ENCODE assay signal across 38 cellular contexts in the genomic region with DNA sequence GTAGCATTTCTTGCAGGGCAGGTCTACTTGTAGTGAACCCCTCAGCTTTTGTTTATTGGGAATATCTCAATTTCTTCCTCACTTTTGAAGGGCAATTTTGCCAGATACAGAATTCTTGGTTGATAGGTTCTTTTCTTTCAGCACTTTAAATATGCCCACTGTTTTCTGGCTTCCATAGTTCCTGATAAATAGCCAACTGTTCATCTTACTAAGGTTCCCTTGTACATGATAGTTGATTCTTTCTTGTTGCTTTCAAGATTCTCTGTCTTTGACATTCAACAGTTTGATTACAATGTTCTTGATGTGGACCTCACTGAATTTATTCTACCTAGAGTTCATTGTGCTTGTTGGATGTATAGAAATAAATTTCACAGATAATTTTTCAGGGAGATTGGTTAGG.
"Had no signal": no experiment of that assay in that cellular context is flagged by ENCODE, and none has a peak within 500 bp of the region (broad histone marks: within the 10 kb centered on the region; RNA-seq: fewer than 3 reads in every experiment).

No MANE protein-coding gene starts in this region.

- H3K27me3 Mint-ChIP-seq: activated CD4-positive, alpha-beta T cell treated with anti-CD3 and anti-CD28 coated beads, Interleukin-2, amount 10 ng/mL, durations not matched to agents 7 days and 5 days had no signal

- H3K4me1 ChIP-seq: adrenal gland, body of pancreas, breast epithelium had no signal

- H3K4me1 Mint-ChIP-seq: activated CD4-positive, alpha-beta memory T cell treated with anti-CD3 and anti-CD28 coated beads, Interleukin-2, amount 10 ng/mL, durations not matched to agents 7 days and 5 days; activated CD4-positive, alpha-beta T cell treated with anti-CD3 and anti-CD28 coated beads for 36 hours; activated T-helper 17 cell treated with anti-CD3 and anti-CD28 coated beads, Interleukin-2, amount 50 U/mL, for 72 hours had no signal

- H3K9me3 ChIP-seq: adrenal gland had no signal

- DNase-seq: activated CD4-positive, alpha-beta memory T cell treated with anti-CD3 and anti-CD28 coated beads, Interleukin-2, amount 10 ng/mL, durations not matched to agents 7 days and 5 days; activated CD4-positive, alpha-beta T cell treated with anti-CD3 and anti-CD28 coated beads for 1 hour; activated CD4-positive, alpha-beta T cell treated with anti-CD3 and anti-CD28 coated beads for 36 hours; activated CD4-positive, alpha-beta T cell treated with anti-CD3 and anti-CD28 coated beads for 48 hours; activated CD4-positive, alpha-beta T cell treated with anti-CD3 and anti-CD28 coated beads, Interleukin-2, amount 10 ng/mL, durations not matched to agents 7 days and 5 days; activated CD4-positive, alpha-beta T cell treated with anti-CD3 and anti-CD28 coated beads, Interleukin-2, amount 50 U/mL, for 48 hours; activated CD4-positive, CD25-positive, alpha-beta regulatory T cell; activated CD8-positive, alpha-beta memory T cell treated with anti-CD3 and anti-CD28 coated beads for 24 hours; activated CD8-positive, alpha-beta memory T cell treated with anti-CD3 and anti-CD28 coated beads, Interleukin-2, amount 10 ng/mL, durations not matched to agents 7 days and 5 days; activated CD8-positive, alpha-beta memory T cell treated with anti-CD3 and anti-CD28 coated beads, Interleukin-2, amount 50 U/mL, for 48 hours; activated CD8-positive, alpha-beta T cell treated with anti-CD3 and anti-CD28 coated beads, Interleukin-2, amount 10 ng/mL, durations not matched to agents 7 days and 5 days; activated effector memory CD4-positive, alpha-beta T cell treated with anti-CD3 and anti-CD28 coated beads, Interleukin-2, amount 50 U/mL, for 16 hours; activated gamma-delta T cell treated with Interleukin-2 at 50 U/mL for 16 hours; activated naive CD4-positive, alpha-beta T cell; activated naive CD4-positive, alpha-beta T cell treated with anti-CD3 and anti-CD28 coated beads for 36 hours; activated naive CD4-positive, alpha-beta T cell treated with anti-CD3 and anti-CD28 coated beads, Interleukin-2, amount 50 U/mL, for 16 hours; activated naive CD8-positive, alpha-beta T cell treated with anti-CD3 and anti-CD28 coated beads for 36 hours; activated T-cell treated with anti-CD3 and anti-CD28 coated beads, Interleukin-2, amount 50 U/mL, for 24 hours; activated T-cell treated with anti-CD3 and anti-CD28 coated beads, Interleukin-2, amount 50 U/mL, for 48 hours; adrenal gland; amniotic stem cell; aorta; body of pancreas; brain microvascular endothelial cell; central memory CD4-positive, alpha-beta T cell; T-helper 1 cell; T-helper 2 cell; T-helper 9 cell had no signal

- ATAC-seq: activated CD4-positive, alpha-beta T cell treated with anti-CD3 and anti-CD28 coated beads for 36 hours; activated CD4-positive, CD25-positive, alpha-beta regulatory T cell treated with anti-CD3 and anti-CD28 coated beads, Interleukin-2, amount 50 U/mL, for 24 hours; activated CD8-positive, alpha-beta memory T cell treated with anti-CD3 and anti-CD28 coated beads, Interleukin-2, amount 10 ng/mL, durations not matched to agents 7 days and 5 days; activated CD8-positive, alpha-beta T cell treated with anti-CD3 and anti-CD28 coated beads, Interleukin-2, amount 10 ng/mL, durations not matched to agents 7 days and 5 days; activated naive CD4-positive, alpha-beta T cell treated with anti-CD3 and anti-CD28 coated beads, Interleukin-2, amount 50 U/mL, for 72 hours; activated T-helper 17 cell treated with anti-CD3 and anti-CD28 coated beads, Interleukin-2, amount 50 U/mL, for 72 hours; body of pancreas had no signal

- H3K27ac ChIP-seq: adrenal gland, body of pancreas, brain microvascular endothelial cell, breast epithelium, VCaP had no signal

- H3K4me3 Mint-ChIP-seq: activated CD4-positive, alpha-beta memory T cell treated with anti-CD3 and anti-CD28 coated beads, Interleukin-2, amount 10 ng/mL, durations not matched to agents 7 days and 5 days; activated CD4-positive, alpha-beta T cell treated with anti-CD3 and anti-CD28 coated beads for 36 hours; activated CD4-positive, alpha-beta T cell treated with anti-CD3 and anti-CD28 coated beads, Interleukin-2, amount 10 ng/mL, durations not matched to agents 7 days and 5 days; activated CD8-positive, alpha-beta memory T cell treated with anti-CD3 and anti-CD28 coated beads, Interleukin-2, amount 10 ng/mL, durations not matched to agents 7 days and 5 days; activated CD8-positive, alpha-beta T cell treated with anti-CD3 and anti-CD28 coated beads, Interleukin-2, amount 10 ng/mL, durations not matched to agents 7 days and 5 days; activated naive CD4-positive, alpha-beta T cell treated with anti-CD3 and anti-CD28 coated beads for 36 hours; activated naive CD8-positive, alpha-beta T cell treated with anti-CD3 and anti-CD28 coated beads for 36 hours; activated T-cell treated with anti-CD3 and anti-CD28 coated beads, Interleukin-2, amount 50 U/mL, for 24 hours; activated T-helper 1 cell treated with anti-CD3 and anti-CD28 coated beads, Interleukin-12 subunit alpha, Interleukin-12 subunit beta, Interleukin-2, Interleukin-4 antibody, amounts not matched to agents 30 ng/mL and 10 ng/mL and 1 ng/mL, durations not matched to agents 14 hours and 24 hours and 36 hours; activated T-helper 17 cell treated with anti-CD3 and anti-CD28 coated beads, Interleukin-2, amount 50 U/mL, for 72 hours; T-helper 1 cell treated with Interleukin-12 subunit alpha and Interleukin-12 subunit beta and Interleukin-4 antibody, amounts not matched to agents 30 μg/mL and 1 μg/mL, for 36 hours; T-helper 2 cell treated with Interferon-gamma antibody and Interleukin-4, amounts not matched to agents 5 μg/mL and 100 μg/mL, for 36 hours had no signal

- H3K27ac Mint-ChIP-seq: activated CD4-positive, alpha-beta memory T cell treated with anti-CD3 and anti-CD28 coated beads, Interleukin-2, amount 10 ng/mL, durations not matched to agents 7 days and 5 days; activated CD4-positive, alpha-beta T cell treated with anti-CD3 and anti-CD28 coated beads for 36 hours; activated CD4-positive, alpha-beta T cell treated with anti-CD3 and anti-CD28 coated beads, Interleukin-2, amount 10 ng/mL, durations not matched to agents 7 days and 5 days; activated CD8-positive, alpha-beta memory T cell treated with anti-CD3 and anti-CD28 coated beads, Interleukin-2, amount 10 ng/mL, durations not matched to agents 7 days and 5 days; activated CD8-positive, alpha-beta T cell treated with anti-CD3 and anti-CD28 coated beads, Interleukin-2, amount 10 ng/mL, durations not matched to agents 7 days and 5 days; activated naive CD4-positive, alpha-beta T cell treated with anti-CD3 and anti-CD28 coated beads for 36 hours; activated naive CD4-positive, alpha-beta T cell treated with anti-CD3 and anti-CD28 coated beads, Interleukin-2, amount 50 U/mL, for 72 hours; activated naive CD8-positive, alpha-beta T cell treated with anti-CD3 and anti-CD28 coated beads for 36 hours; activated T-cell treated with anti-CD3 and anti-CD28 coated beads, Interleukin-2, amount 50 U/mL, for 24 hours; activated T-helper 1 cell treated with anti-CD3 and anti-CD28 coated beads, Interleukin-12 subunit alpha, Interleukin-12 subunit beta, Interleukin-2, Interleukin-4 antibody, amounts not matched to agents 30 ng/mL and 10 ng/mL and 1 ng/mL, durations not matched to agents 14 hours and 24 hours and 36 hours; activated T-helper 17 cell treated with anti-CD3 and anti-CD28 coated beads, Interleukin-2, amount 50 U/mL, for 72 hours; T-helper 1 cell treated with Interleukin-12 subunit alpha and Interleukin-12 subunit beta and Interleukin-4 antibody, amounts not matched to agents 30 μg/mL and 1 μg/mL, for 36 hours; T-helper 2 cell treated with Interferon-gamma antibody and Interleukin-4, amounts not matched to agents 5 μg/mL and 100 μg/mL, for 36 hours had no signal

- H3K36me3 ChIP-seq: adrenal gland, brain microvascular endothelial cell, breast epithelium had no signal

- H3K36me3 Mint-ChIP-seq: activated CD8-positive, alpha-beta memory T cell treated with anti-CD3 and anti-CD28 coated beads, Interleukin-2, amount 10 ng/mL, durations not matched to agents 7 days and 5 days had no signal

- H3K4me3 ChIP-seq: adrenal gland, body of pancreas, breast epithelium had no signal

- FAIRE-seq: astrocyte, TTC549 had no signal

- H3K27me3 ChIP-seq: adrenal gland, body of pancreas, brain microvascular endothelial cell, breast epithelium had no signal
